Comparison of ENCODE assay signal across 11 cellular contexts in the genomic region with DNA sequence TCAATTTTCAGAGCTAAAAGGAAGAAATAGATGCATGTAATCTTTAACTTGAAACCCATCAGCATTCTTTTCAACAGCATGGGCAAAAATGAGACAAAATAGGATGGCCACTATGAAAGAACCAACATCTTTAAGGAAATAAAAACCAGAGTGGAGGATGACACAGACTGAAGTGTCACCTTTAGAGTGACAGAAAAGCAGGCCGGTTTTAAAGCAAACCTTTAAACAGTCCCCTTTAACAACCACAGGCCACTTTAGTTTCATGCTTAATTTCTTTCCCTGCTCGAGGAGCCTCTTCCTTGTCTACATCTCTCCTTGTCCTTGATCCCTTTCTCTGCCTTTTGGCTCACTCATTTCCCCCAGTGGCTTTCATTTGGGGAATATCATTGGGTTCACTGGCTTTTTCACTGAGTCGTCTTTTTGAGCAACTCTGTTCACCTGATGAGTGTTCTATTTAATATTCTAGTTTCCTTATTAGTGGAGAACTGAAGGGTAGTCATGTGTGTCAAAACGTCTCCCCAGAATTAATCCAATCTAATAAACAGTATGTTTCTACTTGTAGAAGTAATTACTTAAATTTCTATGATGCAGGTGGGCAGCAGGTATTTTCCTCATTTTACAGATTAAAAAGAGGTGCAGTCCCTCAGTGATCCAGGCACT.
A peak's percentile ranks its signal among the peaks of the same experiment; 100 is the strongest.
DNase-seq lines count a peak whose midpoint lies in the region; ATAC-seq and TF ChIP-seq lines count a peak whose summit lies in the region.
"Had no signal": no experiment of that assay in that cellular context is flagged by ENCODE, and none has a peak within 500 bp of the region (broad histone marks: within the 10 kb centered on the region; RNA-seq: fewer than 3 reads in every experiment).

No MANE protein-coding gene starts in this region.

- peak; percentile 45 for ATAC-seq in GM18505 (IDR thresholded peaks at IDR 0.05; ENCODE audit: unreplicated experiment)
- peak; percentile 46 for ATAC-seq in GM21447 (IDR thresholded peaks at IDR 0.05; ENCODE audit: unreplicated experiment)
- ATAC-seq in HG03460 (IDR thresholded peaks at IDR 0.05; ENCODE audit: unreplicated experiment), result peak; percentile 41
- ATAC-seq in natural killer cell, result peak; percentile 55 to 67 (median 60)
- ATAC-seq: K562 had no signal

- H3K9me3 Mint-ChIP-seq in natural killer cell (no peaks in the 10 kb centered on the region), endothelial cell (ENCODE audit: unreplicated experiment) (no peaks in the 10 kb centered on the region)

- intact Hi-C loops in natural killer cell (cut with micrococcal nuclease), result loop anchor here (2.0 kb wide), 2 partner anchors 17 to 33 kb away; no protein-coding TSS in a partner anchor

- H3K4me1 Mint-ChIP-seq in natural killer cell (peaks cover 58 to 59% of the 10 kb centered on the region in 2 donors), endothelial cell (ENCODE audit: unreplicated experiment) (no peaks in the 10 kb centered on the region)

- H3K4me1 ChIP-seq in GM23248 (ENCODE audit: insufficient read depth), result peaks cover 5% of the 10 kb centered on the region; the same call in 1 of the 2 replicates

- H3K9me3 ChIP-seq in GM23248 (ENCODE audit: low read depth), result no peaks in the 10 kb centered on the region

- no peaks in the 10 kb centered on the region for H3K36me3 ChIP-seq in GM23248 (ENCODE audit: low read depth)

- TF ChIP-seq CTCF in natural killer cell (IDR thresholded peaks at IDR 0.05), result no peak
- TF ChIP-seq CTCF in endothelial cell (IDR thresholded peaks at IDR 0.05; ENCODE audit: unreplicated experiment), result no peak

- no peak overlapping the region for H3K4me2 ChIP-seq in GM23248 (ENCODE audit: unreplicated experiment)

- H3K9me2 ChIP-seq in GM23248 (ENCODE audit: insufficient read depth), result no peaks in the 10 kb centered on the region

- no peaks in the 10 kb centered on the region for H3F3A ChIP-seq in GM23248 (ENCODE audit: insufficient read depth)

- H3K27me3 Mint-ChIP-seq in natural killer cell (ENCODE audit: low read depth in 2 of 2) (no peaks in the 10 kb centered on the region), endothelial cell (ENCODE audit: unreplicated experiment) (no peaks in the 10 kb centered on the region)

- DNase-seq in natural killer cell, result no peak
- no peak for DNase-seq in NCI-H82 treated with DMSO at 0.1 percent for 48 hours (lab: John Stamatoyannopoulos, UW; ENCODE audit: unreplicated experiment)
- no peak for DNase-seq in NCI-H2171 (lab: John Stamatoyannopoulos, UW)
- no peak for DNase-seq in GM23248
- DNase-seq in endothelial cell (ENCODE audit: low spot score), result no peak
- DNase-seq: GOT3, T-helper 9 cell had no signal

- H2AFZ ChIP-seq in GM23248, result no peak overlapping the region

- H3K27me3 ChIP-seq in GM23248 (replicated peaks; ENCODE audit: insufficient read depth), result no peaks in the 10 kb centered on the region

- no peak overlapping the region for H3K4me3 ChIP-seq in GM23248
- H3K4me3 ChIP-seq: K562 had no signal

- H3K36me3 Mint-ChIP-seq in natural killer cell (no peaks in the 10 kb centered on the region), endothelial cell (ENCODE audit: low read depth, unreplicated experiment) (no peaks in the 10 kb centered on the region)

- H3K27ac ChIP-seq in GM23248, result no peak overlapping the region

- no peak overlapping the region for H3K9ac ChIP-seq in GM23248

- H4K20me1 ChIP-seq in GM23248 (ENCODE audit: insufficient read depth), result no peaks in the 10 kb centered on the region

- H3K27ac Mint-ChIP-seq in natural killer cell (peak overlapping the region; percentile 46 to 56), endothelial cell (ENCODE audit: unreplicated experiment) (no peak overlapping the region)

- in situ Hi-C loops in GM23248 (cut with MboI), result no loop called here

- 83 to 88% methylated on average over 4 of the region's 4 CpGs for whole genome bisulfite sequencing in GM23248 (ENCODE audit: low coverage in 1 of 2, low lambda C conversion rate in 2 of 2, missing lambda C conversion rate in 2 of 2), 2 experiments

- no peak for TF ChIP-seq POLR2A in GM18505 (IDR thresholded peaks at IDR 0.05; ENCODE audit: borderline replicate concordance, extremely low read depth, insufficient read depth, insufficient read length)

- H3K4me3 Mint-ChIP-seq in natural killer cell (no peak overlapping the region), endothelial cell (ENCODE audit: unreplicated experiment) (no peak overlapping the region)

- H3K79me2 ChIP-seq in GM23248 (ENCODE audit: insufficient read depth), result peaks cover 97% of the 10 kb centered on the region
